In the genomic region with DNA sequence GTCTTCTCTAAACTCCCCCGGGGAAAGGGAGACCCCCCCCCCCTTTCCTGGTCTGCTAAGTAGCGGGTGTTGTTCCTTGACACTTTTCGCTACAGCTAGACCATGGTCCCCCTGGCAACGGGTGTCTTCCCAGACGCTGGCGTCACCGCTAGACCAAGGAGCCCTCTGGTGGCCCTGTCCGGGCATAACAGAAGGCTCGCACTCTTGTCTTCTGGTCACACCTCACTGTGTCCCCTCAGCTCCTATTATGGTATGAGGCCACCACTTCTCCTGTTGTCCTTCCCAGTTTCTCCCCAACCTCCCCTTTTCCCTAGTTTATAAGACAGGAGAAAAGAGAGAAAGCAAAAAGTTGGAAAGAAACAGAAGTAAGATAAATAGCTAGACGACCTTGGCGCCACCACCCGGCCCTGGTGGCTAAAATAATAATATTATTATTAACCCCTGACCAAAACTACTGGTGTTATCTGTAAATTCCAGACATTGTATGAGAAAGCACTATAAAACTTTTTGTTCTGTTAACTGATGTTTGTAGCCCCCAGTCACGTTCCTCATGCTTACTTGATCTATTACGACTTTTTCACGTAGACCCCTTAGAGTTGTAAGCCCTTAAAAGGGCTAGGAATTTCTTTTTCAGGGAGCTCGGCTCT, we compare ENCODE assay signal across 1 cellular context.
TF ChIP-seq lines count a peak whose summit lies in the region.
"Not testable (repeated sequence)": the region's sequence is repeated elsewhere in the genome, so short reads cannot be mapped to it uniquely, and the experiment has no call there.

No MANE protein-coding gene starts in this region.

TF ChIP-seq in K562, 482 proteins besides CTCF, POLR2A, EP300 and RAD21:
- TF ChIP-seq JUND (IDR thresholded peaks at IDR 0.05; ENCODE audit: borderline replicate concordance, low read depth, low read length) (peak; percentile 60), JUND (tag; IDR thresholded peaks at IDR 0.05; ENCODE audit: borderline replicate concordance, low read depth, low read length) (peak; percentile 57; the same call in 1 of the 3 replicates), ATF7 (IDR thresholded peaks at IDR 0.05) (peak; percentile 96), FOXK2 (conservative IDR thresholded peaks at IDR 0.05 in 1 of 2, IDR thresholded peaks at IDR 0.05 in 1 of 2; ENCODE audit: low read depth in 2 of 2) (peak in 1 of 2 experiments; percentile 59; a peak in 2 of 4 replicates), ATF1 (tag; IDR thresholded peaks at IDR 0.05) (peak; percentile 86), ARID1B (IDR thresholded peaks at IDR 0.05) (0 out of 2 replicates have a peak, but pooled peaks have one; percentile 11), SMAD4 (CRISPR knock-in tag; conservative IDR thresholded peaks at IDR 0.05) (peak; percentile 71), ID3 (tag; IDR thresholded peaks at IDR 0.05) (0 out of 2 replicates have a peak, but pooled peaks have one; percentile 28), ATF3 (IDR thresholded peaks at IDR 0.05) (peak; percentile 86), SRF (CRISPR knock-in tag; IDR thresholded peaks at IDR 0.05) (0 out of 4 replicates have a peak, but pooled peaks of 1 of the 2 experiments have one; percentile 52), ESRRA (IDR thresholded peaks at IDR 0.05; ENCODE audit: borderline replicate concordance, low read depth) (peak; percentile 33; the same call in 1 of the 2 replicates), DACH1 (IDR thresholded peaks at IDR 0.05; ENCODE audit: partially characterized antibody) (peak; percentile 51), MXI1 (IDR thresholded peaks at IDR 0.05; ENCODE audit: low read depth, low read length) (peak; percentile 36; the same call in 1 of the 2 replicates), RFX1 (IDR thresholded peaks at IDR 0.05) (peak; percentile 85), MTA3 (IDR thresholded peaks at IDR 0.05; ENCODE audit: borderline replicate concordance) (peak; percentile 28; the same call in 1 of the 2 replicates), CTBP1 (IDR thresholded peaks at IDR 0.05; ENCODE audit: borderline replicate concordance) (peak; percentile 36), AFF1 (IDR thresholded peaks at IDR 0.05; ENCODE audit: low read depth in 1 of 2, partially characterized antibody in 2 of 2) (peak in 1 of 2 experiments; percentile 49)
- TF ChIP-seq ATF1 (CRISPR knock-in tag; IDR thresholded peaks at IDR 0.05); ID3 (CRISPR knock-in tag; IDR thresholded peaks at IDR 0.05); ATF3 (CRISPR knock-in tag; conservative IDR thresholded peaks at IDR 0.05): not testable (repeated sequence)
- TF ChIP-seq, protein P1, sequence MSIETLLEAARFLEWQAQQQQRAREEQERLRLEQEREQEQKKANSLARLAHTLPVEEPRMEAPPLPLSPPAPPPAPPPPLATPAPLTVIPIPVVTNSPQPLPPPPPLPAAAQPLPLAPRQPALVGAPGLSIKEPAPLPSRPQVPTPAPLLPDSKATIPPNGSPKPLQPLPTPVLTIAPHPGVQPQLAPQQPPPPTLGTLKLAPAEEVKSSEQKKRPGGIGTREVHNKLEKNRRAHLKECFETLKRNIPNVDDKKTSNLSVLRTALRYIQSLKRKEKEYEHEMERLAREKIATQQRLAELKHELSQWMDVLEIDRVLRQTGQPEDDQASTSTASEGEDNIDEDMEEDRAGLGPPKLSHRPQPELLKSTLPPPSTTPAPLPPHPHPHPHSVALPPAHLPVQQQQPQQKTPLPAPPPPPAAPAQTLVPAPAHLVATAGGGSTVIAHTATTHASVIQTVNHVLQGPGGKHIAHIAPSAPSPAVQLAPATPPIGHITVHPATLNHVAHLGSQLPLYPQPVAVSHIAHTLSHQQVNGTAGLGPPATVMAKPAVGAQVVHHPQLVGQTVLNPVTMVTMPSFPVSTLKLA (conservative IDR thresholded peaks at IDR 0.05) = peak in 1 of 2 experiments; percentile 35; a peak in 1 of 4 replicates
- TF ChIP-seq, protein P2, sequence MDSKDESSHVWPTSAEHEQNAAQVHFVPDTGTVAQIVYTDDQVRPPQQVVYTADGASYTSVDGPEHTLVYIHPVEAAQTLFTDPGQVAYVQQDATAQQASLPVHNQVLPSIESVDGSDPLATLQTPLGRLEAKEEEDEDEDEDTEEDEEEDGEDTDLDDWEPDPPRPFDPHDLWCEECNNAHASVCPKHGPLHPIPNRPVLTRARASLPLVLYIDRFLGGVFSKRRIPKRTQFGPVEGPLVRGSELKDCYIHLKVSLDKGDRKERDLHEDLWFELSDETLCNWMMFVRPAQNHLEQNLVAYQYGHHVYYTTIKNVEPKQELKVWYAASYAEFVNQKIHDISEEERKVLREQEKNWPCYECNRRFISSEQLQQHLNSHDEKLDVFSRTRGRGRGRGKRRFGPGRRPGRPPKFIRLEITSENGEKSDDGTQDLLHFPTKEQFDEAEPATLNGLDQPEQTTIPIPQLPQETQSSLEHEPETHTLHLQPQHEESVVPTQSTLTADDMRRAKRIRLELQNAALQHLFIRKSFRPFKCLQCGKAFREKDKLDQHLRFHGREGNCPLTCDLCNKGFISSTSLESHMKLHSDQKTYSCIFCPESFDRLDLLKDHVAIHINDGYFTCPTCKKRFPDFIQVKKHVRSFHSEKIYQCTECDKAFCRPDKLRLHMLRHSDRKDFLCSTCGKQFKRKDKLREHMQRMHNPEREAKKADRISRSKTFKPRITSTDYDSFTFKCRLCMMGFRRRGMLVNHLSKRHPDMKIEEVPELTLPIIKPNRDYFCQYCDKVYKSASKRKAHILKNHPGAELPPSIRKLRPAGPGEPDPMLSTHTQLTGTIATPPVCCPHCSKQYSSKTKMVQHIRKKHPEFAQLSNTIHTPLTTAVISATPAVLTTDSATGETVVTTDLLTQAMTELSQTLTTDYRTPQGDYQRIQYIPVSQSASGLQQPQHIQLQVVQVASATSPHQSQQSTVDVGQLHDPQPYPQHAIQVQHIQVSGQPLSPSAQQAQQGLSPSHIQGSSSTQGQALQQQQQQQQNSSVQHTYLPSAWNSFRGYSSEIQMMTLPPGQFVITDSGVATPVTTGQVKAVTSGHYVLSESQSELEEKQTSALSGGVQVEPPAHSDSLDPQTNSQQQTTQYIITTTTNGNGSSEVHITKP (IDR thresholded peaks at IDR 0.05; ENCODE audit: partially characterized antibody) = peak; percentile 20
